ENCODE assay signal across 30 cellular contexts in genomic region chr6:163122365-163122764, GRCh38.
A peak's percentile ranks its signal among the peaks of the same experiment; 100 is the strongest.
DNase-seq lines count a peak whose midpoint lies in the region; ATAC-seq, FAIRE-seq and TF ChIP-seq lines count a peak whose summit lies in the region.
"Had no signal": no experiment of that assay in that cellular context is flagged by ENCODE, and none has a peak within 500 bp of the region (broad histone marks: within the 10 kb centered on the region; RNA-seq: fewer than 3 reads in every experiment).

No MANE protein-coding gene starts in this region.

- no peak for TF ChIP-seq POLR2A in H1 (IDR thresholded peaks at IDR 0.05; ENCODE audit: control extremely low read depth in 1 of 2, low read depth in 2 of 2, low read length in 2 of 2)

- no peak overlapping the region for H3K4me2 ChIP-seq in H1 (ENCODE audit: insufficient read depth in 1 of 2, low read depth in 2 of 2, low read length in 2 of 2)
- H3K4me2 ChIP-seq: smooth muscle cell had no signal

- H2AFZ ChIP-seq in H1 (ENCODE audit: low read length), result no peak overlapping the region

- H3K56ac ChIP-seq in H1 (replicated peaks; ENCODE audit: insufficient read length, low read depth, low read length), result no peak overlapping the region

- H3K4ac ChIP-seq in H1 (replicated peaks; ENCODE audit: insufficient read length, low read depth, low read length), result no peak overlapping the region

- no peak overlapping the region for H3K9ac ChIP-seq in H1 (replicated peaks in 1 of 4; ENCODE audit: extremely low read depth in 1 of 4, low read depth in 3 of 4, low read length in 3 of 4)

- H4K8ac ChIP-seq in H1 (ENCODE audit: extremely low read depth, insufficient read depth, low read length), result no peak overlapping the region

- TF ChIP-seq EP300 in H1 (IDR thresholded peaks at IDR 0.05; ENCODE audit: borderline replicate concordance in 1 of 2, low read depth in 2 of 2, low read length in 2 of 2), result no peak

- DNase-seq in DMS53 treated with DMSO at 0.1 percent for 48 hours (lab: John Stamatoyannopoulos, UW; ENCODE audit: unreplicated experiment) (peak; percentile 80), KG1 (lab: John Stamatoyannopoulos, UW) (peak; percentile 74), NCI-H748 (lab: John Stamatoyannopoulos, UW; ENCODE audit: unreplicated experiment) (peak; percentile 98), H1 (ENCODE audit: low read depth in 1 of 2, low spot score in 2 of 2) (no peak), COLO668 (lab: John Stamatoyannopoulos, UW; ENCODE audit: unreplicated experiment) (no peak)
- DNase-seq in CD4-positive, alpha-beta memory T cell, result no peak
- DNase-seq: ACHN; activated CD4-positive, alpha-beta T cell treated with anti-CD3 and anti-CD28 coated beads for 1 hour; activated CD8-positive, alpha-beta T cell treated with anti-CD3 and anti-CD28 coated beads for 36 hours; activated naive CD8-positive, alpha-beta T cell treated with anti-CD3 and anti-CD28 coated beads for 36 hours; Caco-2; DMS79 treated with DMSO at 0.1 percent for 48 hours; effector memory CD8-positive, alpha-beta T cell; erythroblast; kidney; midbrain; naive thymus-derived CD8-positive, alpha-beta T cell; NCI-H2107; NCI-H524; ovary; stimulated activated CD4-positive, alpha-beta T cell treated with anti-CD3 and anti-CD28 coated beads, Interleukin-1b, Interleukin-23, amount 100 ng/mL, for 48 hours; stimulated activated CD8-positive, alpha-beta memory T cell treated with anti-CD3 and anti-CD28 coated beads, Interleukin-4, amount 100 ng/mL, for 48 hours had no signal

- no peaks in the 10 kb centered on the region for H3K36me3 ChIP-seq in H1 (ENCODE audit: control insufficient read depth in 2 of 4, insufficient read depth in 4 of 4, low read length in 3 of 4)
- H3K36me3 ChIP-seq in CD4-positive, alpha-beta memory T cell (ENCODE audit: insufficient read depth, low read length), result no peaks in the 10 kb centered on the region
- H3K36me3 ChIP-seq: ascending aorta, cardiac muscle cell, ovary, tibial nerve had no signal

- no peak overlapping the region for H3K23ac ChIP-seq in H1 (ENCODE audit: insufficient read length)

- H2BK5ac ChIP-seq in H1 (ENCODE audit: low read depth, low read length), result no peak overlapping the region

- H2BK20ac ChIP-seq in H1 (ENCODE audit: low read length), result 0 out of 2 replicates have a peak overlapping the region, but pooled peaks have one; percentile 50

- H4K5ac ChIP-seq in H1 (ENCODE audit: insufficient read length, low read depth, low read length), result no peak overlapping the region

- H3K27ac ChIP-seq in H1 (ENCODE audit: low read depth, low read length), result no peak overlapping the region
- no peak overlapping the region for H3K27ac ChIP-seq in CD4-positive, alpha-beta memory T cell (ENCODE audit: low read depth, low read length)
- H3K27ac ChIP-seq: ascending aorta, cardiac muscle cell, coronary artery, ovary, tibial nerve had no signal

- H3K23me2 ChIP-seq in H1 (ENCODE audit: low read depth, low read length), result no peaks in the 10 kb centered on the region

- H3K14ac ChIP-seq in H1 (ENCODE audit: insufficient read length), result no peak overlapping the region

- no peak overlapping the region; a peak in 1 of 8 replicates for H3K4me3 ChIP-seq in H1 (ENCODE audit: extremely low read depth in 1 of 4, insufficient read depth in 2 of 4, low read depth in 3 of 4, low read length in 4 of 4)
- no peak overlapping the region for H3K4me3 ChIP-seq in CD4-positive, alpha-beta memory T cell (ENCODE audit: low read length in 2 of 2)
- H3K4me3 ChIP-seq: ascending aorta, cardiac muscle cell, coronary artery, ovary, smooth muscle cell, tibial nerve had no signal

- no peak overlapping the region for H4K91ac ChIP-seq in H1 (replicated peaks; ENCODE audit: insufficient read length, low read length)

- H3K4me3 Mint-ChIP-seq in CD4-positive, alpha-beta memory T cell, result no peak overlapping the region
- H3K4me3 Mint-ChIP-seq: activated CD8-positive, alpha-beta T cell treated with anti-CD3 and anti-CD28 coated beads for 36 hours; activated naive CD8-positive, alpha-beta T cell treated with anti-CD3 and anti-CD28 coated beads for 36 hours; effector memory CD8-positive, alpha-beta T cell; naive thymus-derived CD8-positive, alpha-beta T cell had no signal

- POLR2A ChIA-PET in H1 (lab: Charles Lee; ENCODE audit: partially characterized antibody), result interaction anchor here (2.4 kb wide), 1 partner anchor 23 kb away, joined by 5 read pairs; no protein-coding TSS in a partner anchor
- POLR2A ChIA-PET in CD4-positive, alpha-beta memory T cell (lab: Charles Lee; ENCODE audit: partially characterized antibody), result no interaction called here

- no peak for FAIRE-seq in H1 (lab: Jason Lieb, UNC)
- FAIRE-seq: kidney, TTC549 had no signal

- no peak overlapping the region for H3K27ac Mint-ChIP-seq in CD4-positive, alpha-beta memory T cell
- H3K27ac Mint-ChIP-seq: activated CD8-positive, alpha-beta T cell treated with anti-CD3 and anti-CD28 coated beads for 36 hours; activated naive CD8-positive, alpha-beta T cell treated with anti-CD3 and anti-CD28 coated beads for 36 hours; activated T-helper 2 cell treated with anti-CD3 and anti-CD28 coated beads, Interferon-gamma antibody, Interleukin-2, Interleukin-4, amounts not matched to agents 10 μg/mL and 5 μg/mL and 100 μg/mL, durations not matched to agents 14 hours and 24 hours and 36 hours; effector memory CD8-positive, alpha-beta T cell had no signal

- peaks cover 0 to 4% of the 10 kb centered on the region in 2 experiments; a peak in 1 of 4 replicates for H3K9me3 ChIP-seq in H1 (ENCODE audit: insufficient read depth in 2 of 2, low read depth in 1 of 2, low read length in 1 of 2)
- no peaks in the 10 kb centered on the region for H3K9me3 ChIP-seq in CD4-positive, alpha-beta memory T cell (ENCODE audit: control insufficient read depth in 1 of 2, low read length in 2 of 2)
- H3K9me3 ChIP-seq: ascending aorta, Caco-2, ovary had no signal

- H2BK15ac ChIP-seq in H1 (ENCODE audit: low read length), result no peak overlapping the region

- H2AK5ac ChIP-seq in H1 (ENCODE audit: low read depth, low read length), result no peak overlapping the region

- H3K9me3 Mint-ChIP-seq in CD4-positive, alpha-beta memory T cell, result peaks cover 0 to 3% (median 0%) of the 10 kb centered on the region in 8 donors
- H3K9me3 Mint-ChIP-seq: activated CD8-positive, alpha-beta T cell treated with anti-CD3 and anti-CD28 coated beads for 36 hours; activated naive CD8-positive, alpha-beta T cell treated with anti-CD3 and anti-CD28 coated beads for 36 hours; activated T-helper 2 cell treated with anti-CD3 and anti-CD28 coated beads, Interferon-gamma antibody, Interleukin-2, Interleukin-4, amounts not matched to agents 10 μg/mL and 5 μg/mL and 100 μg/mL, durations not matched to agents 14 hours and 24 hours and 36 hours had no signal

- ATAC-seq in GM21360 (IDR thresholded peaks at IDR 0.05; ENCODE audit: unreplicated experiment), result no peak
- ATAC-seq: activated CD8-positive, alpha-beta T cell treated with anti-CD3 and anti-CD28 coated beads for 36 hours; effector memory CD8-positive, alpha-beta T cell; naive thymus-derived CD8-positive, alpha-beta T cell had no signal

- 98% methylated on average over 10 of the region's 12 CpGs; no CpG with 5 or more reads in 1 of the 2 experiments for WGBS in H1 (ENCODE audit: extremely low coverage in 1 of 2, insufficient coverage in 1 of 2, insufficient read length in 1 of 2, insufficient replicate concordance in 2 of 2, low coverage in 1 of 2, low lambda C conversion rate in 2 of 2, missing lambda C conversion rate in 1 of 2), 2 experiments

- intact Hi-C loops in CD4-positive, alpha-beta memory T cell (cut with micrococcal nuclease), result no loop called here

- TF ChIP-seq CTCF in H1 (IDR thresholded peaks at IDR 0.05; ENCODE audit: control extremely low read depth in 1 of 3, insufficient read depth in 1 of 3, low read depth in 1 of 3, low read length in 3 of 3), result no peak

- H2BK120ac ChIP-seq in H1 (replicated peaks; ENCODE audit: low read depth, low read length), result no peak overlapping the region

- no peaks in the 10 kb centered on the region for H3K79me2 ChIP-seq in H1 (ENCODE audit: control insufficient read depth in 1 of 2, insufficient read depth in 2 of 2, low read length in 2 of 2)

- no peaks in the 10 kb centered on the region for H3K27me3 Mint-ChIP-seq in CD4-positive, alpha-beta memory T cell

- no peaks in the 10 kb centered on the region for H3K36me3 Mint-ChIP-seq in CD4-positive, alpha-beta memory T cell
- H3K36me3 Mint-ChIP-seq: activated naive CD8-positive, alpha-beta T cell treated with anti-CD3 and anti-CD28 coated beads for 36 hours; naive thymus-derived CD8-positive, alpha-beta T cell had no signal

- no peaks in the 10 kb centered on the region for H3K27me3 ChIP-seq in H1 (replicated peaks in 1 of 4; ENCODE audit: control insufficient read depth in 3 of 4, extremely low read depth in 1 of 4, insufficient read depth in 3 of 4, low read length in 3 of 4)
- H3K27me3 ChIP-seq in CD4-positive, alpha-beta memory T cell (ENCODE audit: insufficient read depth, low read length), result no peaks in the 10 kb centered on the region
- H3K27me3 ChIP-seq: ascending aorta, cardiac muscle cell, ovary, tibial nerve had no signal

- H3K18ac ChIP-seq in H1 (ENCODE audit: extremely low read depth, low read length), result no peak overlapping the region

- H3K4me1 ChIP-seq in H1 (replicated peaks in 1 of 4; ENCODE audit: control insufficient read depth in 3 of 4, insufficient read depth in 4 of 4, low read length in 3 of 4), result peaks cover 0 to 5% (median under 1%) of the 10 kb centered on the region in 4 experiments; a peak in 3 of 7 replicates
- no peaks in the 10 kb centered on the region for H3K4me1 ChIP-seq in CD4-positive, alpha-beta memory T cell (ENCODE audit: insufficient read depth, low read length)
- H3K4me1 ChIP-seq: ascending aorta, Caco-2, tibial nerve had no signal

- CTCF ChIA-PET in H1 (lab: Charles Lee; ENCODE audit: partially characterized antibody), result interaction anchor here (1.7 kb wide), 1 partner anchor 49 kb away, joined by 3 read pairs; no protein-coding TSS in a partner anchor
- CTCF ChIA-PET in CD4-positive, alpha-beta memory T cell (lab: Charles Lee; ENCODE audit: partially characterized antibody), result no interaction called here

- no peaks in the 10 kb centered on the region for H3K4me1 Mint-ChIP-seq in CD4-positive, alpha-beta memory T cell
- H3K4me1 Mint-ChIP-seq: activated naive CD8-positive, alpha-beta T cell treated with anti-CD3 and anti-CD28 coated beads for 36 hours; naive thymus-derived CD8-positive, alpha-beta T cell had no signal

- H4K20me1 ChIP-seq in H1 (replicated peaks in 1 of 2; ENCODE audit: control insufficient read depth in 1 of 2, insufficient read depth in 2 of 2, low read length in 2 of 2), result no peaks in the 10 kb centered on the region

- no peak overlapping the region for H2BK12ac ChIP-seq in H1 (ENCODE audit: low read depth, low read length)

- H3K79me1 ChIP-seq in H1 (ENCODE audit: low read depth, low read length), result no peaks in the 10 kb centered on the region

- TF ChIP-seq RAD21 in H1 (IDR thresholded peaks at IDR 0.05 in 1 of 2, conservative IDR thresholded peaks at IDR 0.05 in 1 of 2; ENCODE audit: low read depth in 2 of 2, low read length in 2 of 2), result no peak

TF ChIP-seq in H1, 55 proteins besides CTCF, POLR2A, EP300 and RAD21 (continues in another document):
- TF ChIP-seq TAF1 (IDR thresholded peaks at IDR 0.05; ENCODE audit: low read depth, low read length) (no peak), YY1 (IDR thresholded peaks at IDR 0.05; ENCODE audit: low read depth, low read length) (no peak), CBX8 (IDR thresholded peaks at IDR 0.05; ENCODE audit: borderline replicate concordance, low read depth, low read length) (no peak)

Comparison
In these comparisons a context has a peak if more than half of its experiments do, and no peak if none do; other contexts are left out.
1. DNase-seq: peak in DMS53 treated with DMSO at 0.1 percent for 48 hours (single experiment), KG1 (single experiment) and NCI-H748 (single experiment); none in H1 (0 of 2), COLO668 (single experiment) and CD4-positive, alpha-beta memory T cell (0 of 5).